Comparison of ENCODE assay signal across 5 cellular contexts in the genomic region with DNA sequence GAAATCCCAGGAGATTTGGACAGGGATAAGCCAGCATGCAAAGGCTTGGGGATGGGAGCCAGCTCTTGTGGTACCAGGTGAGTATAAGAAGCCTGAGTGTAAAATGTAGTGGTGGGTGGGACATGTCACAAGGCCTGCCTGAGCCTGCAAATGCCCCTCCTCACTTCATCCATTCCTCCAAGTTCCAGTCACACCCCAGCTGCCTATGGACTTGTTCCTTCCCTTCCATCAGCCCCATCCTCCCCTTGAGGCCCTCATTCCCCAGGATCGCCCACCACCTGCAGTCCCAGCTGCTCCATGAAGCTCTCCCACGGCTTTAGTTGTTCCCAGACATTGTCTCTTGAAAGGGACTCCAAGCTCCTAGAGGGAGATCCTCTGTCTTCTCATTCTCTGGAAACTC.
"Had no signal": no experiment of that assay in that cellular context is flagged by ENCODE, and none has a peak within 500 bp of the region (broad histone marks: within the 10 kb centered on the region; RNA-seq: fewer than 3 reads in every experiment).

No MANE protein-coding gene starts in this region.

- H3K4me1 Mint-ChIP-seq: IgD-negative memory B cell had no signal

- H3K4me1 ChIP-seq: HAP-1 had no signal

- H3K4me2 ChIP-seq: GM23338 had no signal

- H3K9me3 ChIP-seq: HAP-1 had no signal

- DNase-seq: HFFc6 had no signal

- H3K27ac Mint-ChIP-seq: GM23338, HFFc6, IgD-negative memory B cell had no signal

- H2AFZ ChIP-seq: GM23338 had no signal

- H3K36me3 ChIP-seq: HAP-1 had no signal

- H3K27ac ChIP-seq: HL-60 had no signal

- H3K4me3 Mint-ChIP-seq: GM23338, HFFc6, IgD-negative memory B cell had no signal

- H3K4me3 ChIP-seq: GM23338, HAP-1 had no signal

- H3K9me3 Mint-ChIP-seq: HFFc6, IgD-negative memory B cell had no signal
